In the genomic region with DNA sequence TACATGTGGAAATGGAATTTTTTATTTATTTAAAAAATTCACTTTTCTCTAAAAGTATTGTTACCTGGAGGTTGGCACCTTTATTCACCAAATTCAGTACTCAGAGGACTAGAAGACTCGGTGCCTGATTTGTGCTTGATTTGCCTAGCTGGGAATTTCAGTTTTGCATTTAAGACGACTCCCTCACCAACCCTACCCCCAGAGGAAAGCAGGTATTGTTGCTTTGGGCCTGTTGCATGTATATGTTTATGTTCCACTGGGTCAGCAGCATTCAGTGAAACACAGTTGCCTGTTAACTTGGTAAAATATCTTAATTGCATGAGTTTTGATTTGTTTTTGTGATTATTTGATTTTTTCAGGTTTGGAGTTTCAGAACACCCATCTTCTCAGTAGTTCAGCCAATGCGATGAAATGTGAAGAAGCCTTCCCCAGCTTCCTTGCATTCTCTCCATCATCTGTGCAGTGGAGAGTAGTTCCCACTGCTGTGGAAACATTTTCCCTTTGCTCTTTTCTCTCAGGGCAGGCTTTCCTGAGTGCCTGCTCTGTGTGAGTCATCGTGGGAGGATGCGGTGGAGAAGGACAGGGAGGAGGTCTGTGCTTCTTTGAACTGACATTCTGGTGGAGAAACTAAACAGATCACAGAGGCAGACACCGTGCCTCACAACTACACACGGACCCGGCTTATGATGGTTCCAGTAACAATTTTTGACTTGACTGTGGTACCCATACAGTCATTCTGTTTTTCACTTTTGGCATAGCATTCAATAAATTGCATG, we compare ENCODE assay signal across 9 cellular contexts. TPM values are rescaled to one million over a fixed set of nuclear protein-coding genes. Genes with fewer than 3 reads are reported as not detected.
DNase-seq lines count a peak whose midpoint lies in the region; ATAC-seq and TF ChIP-seq lines count a peak whose summit lies in the region.
"Had no signal": no experiment of that assay in that cellular context is flagged by ENCODE, and none has a peak within 500 bp of the region (broad histone marks: within the 10 kb centered on the region; RNA-seq: fewer than 3 reads in every experiment).

No MANE protein-coding gene starts in this region.

- H3K36me3 ChIP-seq in stomach, result peaks cover 0 to 4% (median 0%) of the 10 kb centered on the region in 4 donors

- TF ChIP-seq POLR2A in stomach (IDR thresholded peaks at IDR 0.05), result no peak

- no peaks in the 10 kb centered on the region for H3K9me3 Mint-ChIP-seq in activated T-cell treated with anti-CD3 and anti-CD28 coated beads, Interleukin-2, amount 50 U/mL, for 72 hours

- H3K4me1 ChIP-seq in stomach, result peaks cover 0 to 70% (median 40%) of the 10 kb centered on the region in 4 donors

- peaks cover 0 to 5% of the 10 kb centered on the region in 2 donors for H3K36me3 Mint-ChIP-seq in activated T-cell treated with anti-CD3 and anti-CD28 coated beads, Interleukin-2, amount 50 U/mL, for 72 hours (ENCODE audit: insufficient read depth in 2 of 2)

- ATAC-seq in Right ventricle myocardium superior (ENCODE audit: poor library complexity) (peak; percentile 25), Right ventricle myocardium inferior (no peak), HG03280 (IDR thresholded peaks at IDR 0.05; ENCODE audit: unreplicated experiment) (no peak)
- peak; percentile 51 to 53 for ATAC-seq in activated T-cell treated with anti-CD3 and anti-CD28 coated beads, Interleukin-2, amount 50 U/mL, for 72 hours (replicated peaks in 1 of 2)

- intact Hi-C loops in Right ventricle myocardium superior (cut with DNase I) (no loop called here), Right ventricle myocardium inferior (cut with DNase I) (no loop called here), stomach (cut with DNase I; ENCODE audit: low total_unique reads) (no loop called here)

- H3K4me3 Mint-ChIP-seq in activated T-cell treated with anti-CD3 and anti-CD28 coated beads, Interleukin-2, amount 50 U/mL, for 72 hours, result peak overlapping the region; percentile 63 to 85

- no peaks in the 10 kb centered on the region for H3K9me3 ChIP-seq in stomach

- in situ Hi-C loops in KBM-7 (cut with MboI; ENCODE audit: low pct_unique_long_range_greater_than_20kb, low sequenced_read_pairs), result no loop called here
- in situ Hi-C loops in GM13976 (cut with MboI; ENCODE audit: low sequenced_read_pairs, unreplicated experiment), result no loop called here

- DNase-seq in Right ventricle myocardium superior (no peak), Right ventricle myocardium inferior (ENCODE audit: missing footprints) (no peak), fibroblast of villous mesenchyme (ENCODE audit: low read depth) (peak; percentile 91), stomach (no peak), KBM-7 (no peak), GM13976 (ENCODE audit: low spot score) (no peak)
- peak; percentile 52 to 57 for DNase-seq in activated T-cell treated with anti-CD3 and anti-CD28 coated beads, Interleukin-2, amount 50 U/mL, for 72 hours
- DNase-seq: PC-9 had no signal

- H3K27me3 Mint-ChIP-seq in activated T-cell treated with anti-CD3 and anti-CD28 coated beads, Interleukin-2, amount 50 U/mL, for 72 hours (ENCODE audit: low read depth), result no peaks in the 10 kb centered on the region

- H3K4me1 Mint-ChIP-seq in activated T-cell treated with anti-CD3 and anti-CD28 coated beads, Interleukin-2, amount 50 U/mL, for 72 hours (ENCODE audit: low read depth), result peaks cover 99% of the 10 kb centered on the region

- WGBS in stomach, 5 donors, result 59 to 79% (median 74%) methylated on average over 8 of the region's 8 CpGs

- peak overlapping the region; percentile 47 for H3K27ac Mint-ChIP-seq in activated T-cell treated with anti-CD3 and anti-CD28 coated beads, Interleukin-2, amount 50 U/mL, for 72 hours

- H3K4me3 ChIP-seq in fibroblast of villous mesenchyme (ENCODE audit: low read depth, low read length), result no peak overlapping the region
- no peak overlapping the region for H3K4me3 ChIP-seq in stomach
- H3K4me3 ChIP-seq: PC-9 had no signal

- H3K27ac ChIP-seq in stomach, result peak overlapping the region in 4 of 5 donors; percentile 43 to 97 (median 58)
- H3K27ac ChIP-seq: PC-9 had no signal

- TF ChIP-seq CTCF in fibroblast of villous mesenchyme (IDR thresholded peaks at IDR 0.05; ENCODE audit: insufficient read depth, low read depth, low read length), result no peak
- no peak for TF ChIP-seq CTCF in stomach (IDR thresholded peaks at IDR 0.05)
- TF ChIP-seq CTCF in GM13976 (IDR thresholded peaks at IDR 0.05; ENCODE audit: borderline replicate concordance, control extremely low read depth, extremely low read depth, insufficient read depth, missing control alignments), result no peak

- peaks cover 0 to 3% (median 0%) of the 10 kb centered on the region in 3 donors for H3K27me3 ChIP-seq in stomach

- peak; percentile 54 for TF ChIP-seq EP300 in stomach (IDR thresholded peaks at IDR 0.05)

RNA-seq across cellular contexts. Expression of a gene that starts 6.4 kb away (rescaled TPM):
- total RNA-seq in Right ventricle myocardium superior (11.6 TPM), Right ventricle myocardium inferior (15.1 TPM), fibroblast of villous mesenchyme (14.5 and 16.4 TPM in 2 replicates), stomach (10 to 100 TPM in 4 of 5 donors, 1 to 10 TPM in 1; 3.2 to 33.9 (median 28.8) TPM)
- 10 to 100 TPM; 41.7 to 45.3 TPM for total RNA-seq in activated T-cell treated with anti-CD3 and anti-CD28 coated beads, Interleukin-2, amount 50 U/mL, for 72 hours
- polyA plus RNA-seq in stomach, result 1 to 10 TPM; 5.9 to 6.7 (median 6.6) TPM

Comparison
In these comparisons a context has a peak if more than half of its experiments do, and no peak if none do; other contexts are left out.
1. ATAC-seq: peak in Right ventricle myocardium superior (single experiment) and activated T-cell treated with anti-CD3 and anti-CD28 coated beads, Interleukin-2, amount 50 U/mL, for 72 hours (2 of 2); none in Right ventricle myocardium inferior (single experiment) and HG03280 (single experiment).
2. DNase-seq: peak in activated T-cell treated with anti-CD3 and anti-CD28 coated beads, Interleukin-2, amount 50 U/mL, for 72 hours (2 of 2) and fibroblast of villous mesenchyme (single experiment); none in Right ventricle myocardium superior (single experiment), Right ventricle myocardium inferior (single experiment), stomach (single experiment), KBM-7 (single experiment) and GM13976 (single experiment).